13 cellular contexts compared by ENCODE assay signal in the genomic region with DNA sequence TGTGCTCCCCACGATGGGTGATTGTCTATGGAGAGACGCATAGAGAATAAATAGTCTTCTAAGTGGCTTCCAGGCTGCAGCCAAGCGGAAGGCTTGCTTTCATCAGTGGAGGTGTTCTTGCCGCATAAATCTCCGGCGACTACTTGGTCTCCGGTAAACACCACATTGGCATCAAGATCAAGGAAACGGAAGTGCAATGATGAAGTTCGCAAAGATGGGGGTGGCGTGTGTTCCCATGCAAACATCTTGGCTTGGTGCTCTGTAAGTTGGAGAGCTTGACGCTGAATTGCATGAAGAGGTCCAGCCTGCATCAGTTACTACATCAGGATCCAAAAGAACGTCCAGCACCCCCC.
A peak's percentile ranks its signal among the peaks of the same experiment; 100 is the strongest.
DNase-seq lines count a peak whose midpoint lies in the region; ATAC-seq and TF ChIP-seq lines count a peak whose summit lies in the region.
"Had no signal": no experiment of that assay in that cellular context is flagged by ENCODE, and none has a peak within 500 bp of the region (broad histone marks: within the 10 kb centered on the region; RNA-seq: fewer than 3 reads in every experiment).

No MANE protein-coding gene starts in this region.

- H3K4me3 ChIP-seq in ascending aorta (peak overlapping the region in 1 of 2 donors; percentile 54), left ventricle myocardium inferior (no peak overlapping the region), stomach (no peak overlapping the region)
- H3K4me3 ChIP-seq: mucosa of descending colon had no signal

- TF ChIP-seq CTCF in ascending aorta (IDR thresholded peaks at IDR 0.05) = no peak
- no peak for TF ChIP-seq CTCF in left ventricle myocardium inferior (IDR thresholded peaks at IDR 0.05; ENCODE audit: borderline replicate concordance)
- no peak for TF ChIP-seq CTCF in stomach (IDR thresholded peaks at IDR 0.05)

- CTCF ChIA-PET in activated CD8-positive, alpha-beta memory T cell treated with anti-CD3 and anti-CD28 coated beads, Interleukin-2, amount 10 ng/mL, durations not matched to agents 7 days and 5 days (lab: Charles Lee) = interaction anchor here (1.7 kb wide), 1 partner anchor 60 kb away, joined by 6 read pairs; no protein-coding TSS in a partner anchor

- TF ChIP-seq EP300 in stomach (IDR thresholded peaks at IDR 0.05) = peak; percentile 14

- H3K27ac Mint-ChIP-seq in activated CD8-positive, alpha-beta memory T cell treated with anti-CD3 and anti-CD28 coated beads, Interleukin-2, amount 10 ng/mL, durations not matched to agents 7 days and 5 days = no peak overlapping the region
- H3K27ac Mint-ChIP-seq: activated T-cell treated with anti-CD3 and anti-CD28 coated beads, Interleukin-2, amount 50 U/mL, for 24 hours had no signal

- H3K27me3 Mint-ChIP-seq in activated CD8-positive, alpha-beta memory T cell treated with anti-CD3 and anti-CD28 coated beads, Interleukin-2, amount 10 ng/mL, durations not matched to agents 7 days and 5 days = no peaks in the 10 kb centered on the region
- H3K27me3 Mint-ChIP-seq: activated T-cell treated with anti-CD3 and anti-CD28 coated beads, Interleukin-2, amount 50 U/mL, for 24 hours had no signal

- no peaks in the 10 kb centered on the region for H3K9me3 Mint-ChIP-seq in activated CD8-positive, alpha-beta memory T cell treated with anti-CD3 and anti-CD28 coated beads, Interleukin-2, amount 10 ng/mL, durations not matched to agents 7 days and 5 days (ENCODE audit: low read depth)
- H3K9me3 Mint-ChIP-seq: activated T-cell treated with anti-CD3 and anti-CD28 coated beads, Interleukin-2, amount 50 U/mL, for 24 hours had no signal

- H3K4me1 Mint-ChIP-seq in activated CD8-positive, alpha-beta memory T cell treated with anti-CD3 and anti-CD28 coated beads, Interleukin-2, amount 10 ng/mL, durations not matched to agents 7 days and 5 days = peaks cover 33% of the 10 kb centered on the region

- H3K36me3 Mint-ChIP-seq in activated CD8-positive, alpha-beta memory T cell treated with anti-CD3 and anti-CD28 coated beads, Interleukin-2, amount 10 ng/mL, durations not matched to agents 7 days and 5 days = no peaks in the 10 kb centered on the region

- no peak for TF ChIP-seq POLR2A in stomach (IDR thresholded peaks at IDR 0.05)

- H3K27me3 ChIP-seq in ascending aorta = no peaks in the 10 kb centered on the region
- no peaks in the 10 kb centered on the region for H3K27me3 ChIP-seq in left ventricle myocardium inferior (ENCODE audit: low read depth)
- no peaks in the 10 kb centered on the region for H3K27me3 ChIP-seq in stomach

- H3K9me3 ChIP-seq in ascending aorta = no peaks in the 10 kb centered on the region
- no peaks in the 10 kb centered on the region for H3K9me3 ChIP-seq in left ventricle myocardium inferior (replicated peaks)
- H3K9me3 ChIP-seq in stomach = no peaks in the 10 kb centered on the region
- H3K9me3 ChIP-seq: mucosa of descending colon had no signal

- H3K27ac ChIP-seq in ascending aorta = peak overlapping the region; percentile 74 to 93
- peak overlapping the region; percentile 77 for H3K27ac ChIP-seq in left ventricle myocardium inferior (replicated peaks)
- H3K27ac ChIP-seq in stomach = peak overlapping the region in 4 of 5 donors; percentile 55 to 89 (median 74)
- H3K27ac ChIP-seq: RWPE1 had no signal

- H3K36me3 ChIP-seq in ascending aorta (no peaks in the 10 kb centered on the region), left ventricle myocardium inferior (no peaks in the 10 kb centered on the region), stomach (no peaks in the 10 kb centered on the region)

- H3K4me3 Mint-ChIP-seq in activated CD8-positive, alpha-beta memory T cell treated with anti-CD3 and anti-CD28 coated beads, Interleukin-2, amount 10 ng/mL, durations not matched to agents 7 days and 5 days = no peak overlapping the region
- H3K4me3 Mint-ChIP-seq: activated T-cell treated with anti-CD3 and anti-CD28 coated beads, Interleukin-2, amount 50 U/mL, for 24 hours had no signal

- DNase-seq in M059J (ENCODE audit: low read depth) (peak; percentile 74), ascending aorta (ENCODE audit: low spot score in 2 of 2) (no peak), left ventricle myocardium inferior (no peak), stomach (no peak), NCI-H1930 (lab: John Stamatoyannopoulos, UW) (no peak), GM03348 (ENCODE audit: low spot score) (no peak)
- DNase-seq in activated CD8-positive, alpha-beta memory T cell treated with anti-CD3 and anti-CD28 coated beads, Interleukin-2, amount 10 ng/mL, durations not matched to agents 7 days and 5 days = no peak
- DNase-seq: activated T-cell treated with anti-CD3 and anti-CD28 coated beads, Interleukin-2, amount 50 U/mL, for 24 hours; DMS153; NCI-H345 had no signal

- intact Hi-C loops in ascending aorta (cut with DNase I) (loop anchor here (2.0 kb wide), 1 partner anchor 221 kb away; no protein-coding TSS in a partner anchor), left ventricle myocardium inferior (cut with micrococcal nuclease) (no loop called here), stomach (cut with DNase I; ENCODE audit: low total_unique reads) (no loop called here)

- peaks cover 8 to 31% of the 10 kb centered on the region in 2 donors for H3K4me1 ChIP-seq in ascending aorta
- H3K4me1 ChIP-seq in left ventricle myocardium inferior = peaks cover 34% of the 10 kb centered on the region
- H3K4me1 ChIP-seq in stomach = peaks cover 8 to 53% (median 29%) of the 10 kb centered on the region in 4 donors

- 61 to 75% (median 69%) methylated on average over 12 of the region's 12 CpGs for WGBS in stomach, 5 donors

- ATAC-seq in HG02885 (IDR thresholded peaks at IDR 0.05; ENCODE audit: poor library complexity, unreplicated experiment) = no peak
- no peak for ATAC-seq in activated CD8-positive, alpha-beta memory T cell treated with anti-CD3 and anti-CD28 coated beads, Interleukin-2, amount 10 ng/mL, durations not matched to agents 7 days and 5 days
